Comparison of ENCODE assay signal across 17 cellular contexts in the genomic region with DNA sequence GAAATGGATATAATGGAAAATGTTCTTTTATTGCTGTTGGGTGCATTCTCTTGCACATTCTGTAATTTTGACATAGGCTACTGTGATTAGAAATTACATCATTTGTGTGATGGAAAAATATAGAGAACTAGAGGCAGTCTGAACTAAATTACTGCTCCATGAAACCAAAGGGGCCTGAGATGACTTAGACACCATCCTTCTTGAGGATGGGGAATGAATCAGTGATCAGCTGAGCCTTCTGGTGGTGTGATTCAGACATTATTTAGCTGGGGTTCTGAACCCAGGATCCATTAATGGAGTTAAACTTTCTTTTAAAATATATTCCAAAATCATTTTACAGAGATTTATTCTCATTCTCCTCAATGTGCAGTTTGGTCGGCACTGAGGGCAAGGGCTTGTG.
DNase-seq lines count a peak whose midpoint lies in the region; ATAC-seq and TF ChIP-seq lines count a peak whose summit lies in the region.
"Had no signal": no experiment of that assay in that cellular context is flagged by ENCODE, and none has a peak within 500 bp of the region (broad histone marks: within the 10 kb centered on the region; RNA-seq: fewer than 3 reads in every experiment).

No MANE protein-coding gene starts in this region.

- H3K9me3 Mint-ChIP-seq in activated CD4-positive, alpha-beta T cell treated with anti-CD3 and anti-CD28 coated beads for 36 hours (ENCODE audit: low read depth), result peaks cover 7% of the 10 kb centered on the region
- H3K9me3 Mint-ChIP-seq in chondrocyte (ENCODE audit: low read depth), result peaks cover 13% of the 10 kb centered on the region
- peaks cover 6 to 17% of the 10 kb centered on the region in 2 donors for H3K9me3 Mint-ChIP-seq in stimulated activated naive CD8-positive, alpha-beta T cell treated with anti-CD3 and anti-CD28 coated beads, Interleukin-15, amount 100 ng/mL, for 72 hours
- peaks cover 4 to 37% (median 13%) of the 10 kb centered on the region in 5 donors for H3K9me3 Mint-ChIP-seq in CD8-positive, alpha-beta memory T cell

- DNase-seq in activated CD4-positive, alpha-beta T cell treated with anti-CD3 and anti-CD28 coated beads for 36 hours, result no peak
- no peak for DNase-seq in activated CD4-positive, alpha-beta T cell treated with anti-CD3 and anti-CD28 coated beads, Interleukin-2, amount 50 U/mL, for 48 hours
- DNase-seq in DND-41 (no peak), chondrocyte (ENCODE audit: low spot score) (no peak), T-helper 17 cell (no peak)
- no peak for DNase-seq in stimulated activated naive CD8-positive, alpha-beta T cell treated with anti-CD3 and anti-CD28 coated beads, Interleukin-15, amount 100 ng/mL, for 72 hours
- no peak for DNase-seq in CD8-positive, alpha-beta memory T cell
- DNase-seq: 8988T; Calu3; CD4-positive, alpha-beta memory T cell; DMS79 treated with DMSO at 0.1 percent for 48 hours; EL; H9 had no signal

- peak overlapping the region; percentile 97 for H3K27ac ChIP-seq in DND-41 (ENCODE audit: low read length)
- no peak overlapping the region for H3K27ac ChIP-seq in CD8-positive, alpha-beta memory T cell (ENCODE audit: low read depth, low read length)

- no peaks in the 10 kb centered on the region for H3K36me3 ChIP-seq in DND-41 (ENCODE audit: insufficient read depth, low read length)
- no peaks in the 10 kb centered on the region for H3K36me3 ChIP-seq in CD8-positive, alpha-beta memory T cell (ENCODE audit: insufficient read depth, low read length)

- peaks cover 33% of the 10 kb centered on the region for H3K4me1 ChIP-seq in DND-41 (ENCODE audit: insufficient read depth, low read length)
- H3K4me1 ChIP-seq in CD8-positive, alpha-beta memory T cell (ENCODE audit: insufficient read depth, low read length), result peaks cover 20% of the 10 kb centered on the region

- peak; percentile 72 for ATAC-seq in activated CD4-positive, alpha-beta T cell treated with anti-CD3 and anti-CD28 coated beads for 36 hours
- ATAC-seq in DND-41 (ENCODE audit: insufficient read depth, low read depth), result no peak
- peak; percentile 64 for ATAC-seq in stimulated activated naive CD8-positive, alpha-beta T cell treated with anti-CD3 and anti-CD28 coated beads, Interleukin-15, amount 100 ng/mL, for 72 hours
- no peak for ATAC-seq in T-helper 17 cell
- ATAC-seq: GM12878, HepG2 had no signal

- H2AFZ ChIP-seq in DND-41 (ENCODE audit: low read depth, low read length), result no peak overlapping the region

- H3K79me2 ChIP-seq in DND-41 (ENCODE audit: insufficient read depth, low read length), result peaks cover 51% of the 10 kb centered on the region

- no peaks in the 10 kb centered on the region for H3K27me3 Mint-ChIP-seq in activated CD4-positive, alpha-beta T cell treated with anti-CD3 and anti-CD28 coated beads for 36 hours
- no peaks in the 10 kb centered on the region for H3K27me3 Mint-ChIP-seq in chondrocyte (ENCODE audit: low read depth)
- H3K27me3 Mint-ChIP-seq in stimulated activated naive CD8-positive, alpha-beta T cell treated with anti-CD3 and anti-CD28 coated beads, Interleukin-15, amount 100 ng/mL, for 72 hours, result no peaks in the 10 kb centered on the region
- no peaks in the 10 kb centered on the region for H3K27me3 Mint-ChIP-seq in T-helper 17 cell
- peaks cover 2 to 23% of the 10 kb centered on the region in 2 donors for H3K27me3 Mint-ChIP-seq in CD8-positive, alpha-beta memory T cell

- peaks cover 12% of the 10 kb centered on the region for H3K36me3 Mint-ChIP-seq in activated CD4-positive, alpha-beta T cell treated with anti-CD3 and anti-CD28 coated beads for 36 hours (ENCODE audit: low read depth)
- H3K36me3 Mint-ChIP-seq in chondrocyte (ENCODE audit: low read depth), result peaks cover 13% of the 10 kb centered on the region
- peaks cover 7% of the 10 kb centered on the region for H3K36me3 Mint-ChIP-seq in T-helper 17 cell (ENCODE audit: low read depth)
- H3K36me3 Mint-ChIP-seq in CD8-positive, alpha-beta memory T cell, result peaks cover 0 to 33% (median 3%) of the 10 kb centered on the region in 3 donors

- no peak overlapping the region for H3K27ac Mint-ChIP-seq in activated CD4-positive, alpha-beta T cell treated with anti-CD3 and anti-CD28 coated beads for 36 hours
- H3K27ac Mint-ChIP-seq in chondrocyte (ENCODE audit: unreplicated experiment) (peak overlapping the region; percentile 2), T-helper 17 cell (no peak overlapping the region)
- peak overlapping the region in 1 of 2 donors; percentile 17 for H3K27ac Mint-ChIP-seq in stimulated activated naive CD8-positive, alpha-beta T cell treated with anti-CD3 and anti-CD28 coated beads, Interleukin-15, amount 100 ng/mL, for 72 hours
- no peak overlapping the region for H3K27ac Mint-ChIP-seq in CD8-positive, alpha-beta memory T cell
- H3K27ac Mint-ChIP-seq: H9 had no signal

- H3K4me3 Mint-ChIP-seq in activated CD4-positive, alpha-beta T cell treated with anti-CD3 and anti-CD28 coated beads for 36 hours, result no peak overlapping the region
- H3K4me3 Mint-ChIP-seq in chondrocyte (ENCODE audit: unreplicated experiment) (no peak overlapping the region), T-helper 17 cell (no peak overlapping the region)
- H3K4me3 Mint-ChIP-seq in stimulated activated naive CD8-positive, alpha-beta T cell treated with anti-CD3 and anti-CD28 coated beads, Interleukin-15, amount 100 ng/mL, for 72 hours, result no peak overlapping the region
- no peak overlapping the region for H3K4me3 Mint-ChIP-seq in CD8-positive, alpha-beta memory T cell
- H3K4me3 Mint-ChIP-seq: CD14-positive monocyte; CD4-positive, alpha-beta memory T cell; H9 had no signal

- no peak overlapping the region for H3K4me2 ChIP-seq in DND-41 (ENCODE audit: insufficient read depth, low read length)

- H3K9me3 ChIP-seq in DND-41 (ENCODE audit: insufficient read depth, low read length, severe bottlenecking), result no peaks in the 10 kb centered on the region
- H3K9me3 ChIP-seq in T-helper 17 cell (ENCODE audit: control insufficient read depth, low read length, poor library complexity, severe bottlenecking), result no peaks in the 10 kb centered on the region
- no peaks in the 10 kb centered on the region for H3K9me3 ChIP-seq in CD8-positive, alpha-beta memory T cell (ENCODE audit: low read length)

- H3K4me3 ChIP-seq in DND-41 (ENCODE audit: low read depth in 1 of 2, low read length in 2 of 2), result no peak overlapping the region
- H3K4me3 ChIP-seq in CD8-positive, alpha-beta memory T cell (ENCODE audit: low read length), result no peak overlapping the region
- H3K4me3 ChIP-seq: BLaER1, GM12878 had no signal

- no peaks in the 10 kb centered on the region for H3K27me3 ChIP-seq in DND-41 (ENCODE audit: insufficient read depth, low read length, poor library complexity)
- H3K27me3 ChIP-seq in CD8-positive, alpha-beta memory T cell (ENCODE audit: insufficient read depth, low read length, poor library complexity, severe bottlenecking), result no peaks in the 10 kb centered on the region
- H3K27me3 ChIP-seq: BLaER1 had no signal

- POLR2A ChIA-PET in activated CD4-positive, alpha-beta T cell treated with anti-CD3 and anti-CD28 coated beads for 36 hours (lab: Charles Lee), result no interaction called here
- POLR2A ChIA-PET in CD8-positive, alpha-beta memory T cell (lab: Charles Lee), result no interaction called here

- TF ChIP-seq CTCF in DND-41 (IDR thresholded peaks at IDR 0.05; ENCODE audit: borderline replicate concordance, extremely low read depth, low read length, poor library complexity, severe bottlenecking) (no peak), chondrocyte (IDR thresholded peaks at IDR 0.05) (no peak)

- intact Hi-C loops in activated CD4-positive, alpha-beta T cell treated with anti-CD3 and anti-CD28 coated beads for 36 hours (cut with DNase I, micrococcal nuclease), result no loop called here

- H3K4me1 Mint-ChIP-seq in activated CD4-positive, alpha-beta T cell treated with anti-CD3 and anti-CD28 coated beads for 36 hours, result peaks cover 16% of the 10 kb centered on the region
- H3K4me1 Mint-ChIP-seq in chondrocyte (ENCODE audit: low read depth), result peaks cover 30% of the 10 kb centered on the region
- H3K4me1 Mint-ChIP-seq in stimulated activated naive CD8-positive, alpha-beta T cell treated with anti-CD3 and anti-CD28 coated beads, Interleukin-15, amount 100 ng/mL, for 72 hours, result peaks cover 35% of the 10 kb centered on the region
- H3K4me1 Mint-ChIP-seq in T-helper 17 cell, result peaks cover 20% of the 10 kb centered on the region
- H3K4me1 Mint-ChIP-seq in CD8-positive, alpha-beta memory T cell, result peaks cover 4 to 7% (median 5%) of the 10 kb centered on the region in 3 donors

- no peaks in the 10 kb centered on the region for H4K20me1 ChIP-seq in DND-41 (ENCODE audit: insufficient read depth, low read length)

- no peak overlapping the region for H3K9ac ChIP-seq in DND-41 (ENCODE audit: low read depth, low read length)
- H3K9ac ChIP-seq: BLaER1 had no signal

- CTCF ChIA-PET in activated CD4-positive, alpha-beta T cell treated with anti-CD3 and anti-CD28 coated beads for 36 hours (lab: Charles Lee), result interaction anchor here (1.8 to 1.9 kb wide), 2 partner anchors 18 to 25 kb away, joined by 4 to 6 read pairs; no protein-coding TSS in a partner anchor
- CTCF ChIA-PET in CD8-positive, alpha-beta memory T cell (lab: Charles Lee), result no interaction called here

Comparison
In these comparisons a context has a peak if more than half of its experiments do, and no peak if none do; other contexts are left out.
1. ATAC-seq: peak in activated CD4-positive, alpha-beta T cell treated with anti-CD3 and anti-CD28 coated beads for 36 hours (single experiment) and stimulated activated naive CD8-positive, alpha-beta T cell treated with anti-CD3 and anti-CD28 coated beads, Interleukin-15, amount 100 ng/mL, for 72 hours (single experiment); none in DND-41 (single experiment) and T-helper 17 cell (single experiment).